In genomic region chr4:152106781-152107321, GRCh38 we compare ENCODE assay signal across 11 cellular contexts.
A peak's percentile ranks its signal among the peaks of the same experiment; 100 is the strongest.
DNase-seq lines count a peak whose midpoint lies in the region; ATAC-seq and TF ChIP-seq lines count a peak whose summit lies in the region.
"Had no signal": no experiment of that assay in that cellular context is flagged by ENCODE, and none has a peak within 500 bp of the region (broad histone marks: within the 10 kb centered on the region; RNA-seq: fewer than 3 reads in every experiment).

No MANE protein-coding gene starts in this region.

- peak overlapping the region; percentile 53 for H2AK5ac ChIP-seq in mesenchymal stem cell (ENCODE audit: low read length, severe bottlenecking)

- H3K4me3 Mint-ChIP-seq in neural progenitor cell: no peak overlapping the region

- no peak for TF ChIP-seq RAD21 in HCT116 (IDR thresholded peaks at IDR 0.05; ENCODE audit: low read depth)

- H3K4me1 Mint-ChIP-seq in neural progenitor cell: peaks cover 41% of the 10 kb centered on the region

- H3K27ac Mint-ChIP-seq in neural progenitor cell: no peak overlapping the region

- H2BK120ac ChIP-seq in mesenchymal stem cell (ENCODE audit: low read depth, low read length): peak overlapping the region; percentile 93

- no peaks in the 10 kb centered on the region for H3K36me3 ChIP-seq in HCT116 (ENCODE audit: control insufficient read depth in 1 of 2, insufficient read depth in 2 of 2, low read length in 2 of 2)
- no peaks in the 10 kb centered on the region for H3K36me3 ChIP-seq in adrenal gland (replicated peaks in 1 of 2)
- H3K36me3 ChIP-seq in mesenchymal stem cell (ENCODE audit: control insufficient read depth in 1 of 2, insufficient read depth in 2 of 2, low read depth in 1 of 2, low read length in 2 of 2): no peaks in the 10 kb centered on the region
- H3K36me3 ChIP-seq in neural progenitor cell: no peaks in the 10 kb centered on the region
- H3K36me3 ChIP-seq: neutrophil, thyroid gland had no signal

- no peaks in the 10 kb centered on the region for H3F3A ChIP-seq in neural progenitor cell (ENCODE audit: low read depth)

- no peak for ATAC-seq in HCT116
- no peak for ATAC-seq in HG02623 (IDR thresholded peaks at IDR 0.05; ENCODE audit: unreplicated experiment)
- ATAC-seq in Right ventricle myocardium superior (ENCODE audit: poor library complexity): no peak

- H3K79me2 ChIP-seq in HCT116 (ENCODE audit: insufficient read depth, low read length): no peaks in the 10 kb centered on the region
- H3K79me2 ChIP-seq in neural progenitor cell (ENCODE audit: low read depth): no peaks in the 10 kb centered on the region

- H3K27ac ChIP-seq in C4-2B: peak overlapping the region; percentile 4; the same call in 1 of the 2 replicates
- peak overlapping the region; percentile 42 for H3K27ac ChIP-seq in HCT116 (ENCODE audit: low read depth, low read length)
- peak overlapping the region in 3 of 5 donors; percentile 26 to 81 (median 26) for H3K27ac ChIP-seq in adrenal gland
- no peak overlapping the region for H3K27ac ChIP-seq in mesenchymal stem cell (ENCODE audit: low read length, poor library complexity, severe bottlenecking)
- no peak overlapping the region for H3K27ac ChIP-seq in neural progenitor cell
- H3K27ac ChIP-seq: neutrophil had no signal

- H4K8ac ChIP-seq in mesenchymal stem cell (ENCODE audit: low read length): peak overlapping the region; percentile 55

- POLR2A ChIA-PET in HCT116 (lab: Charles Lee): no interaction called here

- peak overlapping the region in 1 of 2 experiments; percentile 27 for H3K4ac ChIP-seq in mesenchymal stem cell (ENCODE audit: low read depth in 1 of 2, low read length in 2 of 2)

- no peaks in the 10 kb centered on the region for H3K79me1 ChIP-seq in mesenchymal stem cell (replicated peaks; ENCODE audit: low read length, poor library complexity, severe bottlenecking)

- peak overlapping the region; percentile 86 for H4K91ac ChIP-seq in mesenchymal stem cell (ENCODE audit: low read length)

- H3K18ac ChIP-seq in mesenchymal stem cell (ENCODE audit: low read depth in 1 of 2, low read length in 2 of 2): peak overlapping the region; percentile 87 to 95

- H2BK15ac ChIP-seq in mesenchymal stem cell (ENCODE audit: low read depth, poor library complexity, severe bottlenecking): peak overlapping the region; percentile 90

- TF ChIP-seq CTCF in C4-2B (conservative IDR thresholded peaks at IDR 0.05) (no peak), HCT116 (IDR thresholded peaks at IDR 0.05 in 2 of 3, conservative IDR thresholded peaks at IDR 0.05 in 1 of 3; ENCODE audit: borderline replicate concordance in 1 of 3, insufficient read depth in 1 of 3, low read depth in 2 of 3, low read length in 2 of 3) (no peak; a peak in 1 of 6 replicates), adrenal gland (IDR thresholded peaks at IDR 0.05) (no peak), neural progenitor cell (IDR thresholded peaks at IDR 0.05) (no peak)

- H3K9ac ChIP-seq in HCT116 (ENCODE audit: low read length) (peak overlapping the region; percentile 15; the same call in 1 of the 2 replicates), mesenchymal stem cell (ENCODE audit: low read length) (peak overlapping the region; percentile 79), neural progenitor cell (no peak overlapping the region)

- no peaks in the 10 kb centered on the region for H4K20me1 ChIP-seq in HCT116 (ENCODE audit: insufficient read depth)
- H4K20me1 ChIP-seq in neural progenitor cell (ENCODE audit: low read depth): no peaks in the 10 kb centered on the region

- CTCF ChIA-PET in HCT116 (lab: Charles Lee): no interaction called here

- RAD21 ChIA-PET in HCT116 (lab: Charles Lee; ENCODE audit: low non-redundant PET in 1 of 2, low total read pairs in 2 of 2, uncharacterized antibody in 2 of 2, unreplicated experiment in 2 of 2): no interaction called here

- H3K36me3 Mint-ChIP-seq in neural progenitor cell: no peaks in the 10 kb centered on the region
- H3K36me3 Mint-ChIP-seq: immature natural killer cell had no signal

- no peak overlapping the region for H2BK5ac ChIP-seq in mesenchymal stem cell (ENCODE audit: low read depth, low read length, poor library complexity, severe bottlenecking)

- no peaks in the 10 kb centered on the region for H3K9me3 ChIP-seq in HCT116 (ENCODE audit: control insufficient read depth in 1 of 2, insufficient read depth in 1 of 2, low read depth in 1 of 2, low read length in 2 of 2)
- H3K9me3 ChIP-seq in adrenal gland (replicated peaks in 1 of 3): no peaks in the 10 kb centered on the region
- H3K9me3 ChIP-seq in mesenchymal stem cell (ENCODE audit: control insufficient read depth, low read length): no peaks in the 10 kb centered on the region
- no peaks in the 10 kb centered on the region for H3K9me3 ChIP-seq in neural progenitor cell (ENCODE audit: low read depth)
- H3K9me3 ChIP-seq: neutrophil, thyroid gland had no signal

- no peak overlapping the region for H3K23ac ChIP-seq in mesenchymal stem cell (ENCODE audit: low read length in 2 of 2)

- H2AFZ ChIP-seq in HCT116 (ENCODE audit: low read depth, low read length, poor library complexity, severe bottlenecking) (peak overlapping the region; percentile 96), mesenchymal stem cell (ENCODE audit: low read depth, low read length) (no peak overlapping the region), neural progenitor cell (replicated peaks) (no peak overlapping the region)

- TF ChIP-seq POLR2A in HCT116 (IDR thresholded peaks at IDR 0.05; ENCODE audit: borderline replicate concordance, extremely low read depth, insufficient read depth, insufficient read length) (no peak), adrenal gland (IDR thresholded peaks at IDR 0.05) (no peak)

- intact Hi-C loops in HCT116 (cut with micrococcal nuclease) (loop anchor here (10.0 kb wide), 1 partner anchor 258 kb away; no protein-coding TSS in a partner anchor), adrenal gland (cut with DNase I) (no loop called here), Right ventricle myocardium superior (cut with DNase I) (no loop called here)

- no TSS peak for BruUV-seq in HCT116 (replicated peaks; lab: Mats Ljungman, UMichigan)

- no peaks in the 10 kb centered on the region for H3K9me2 ChIP-seq in HCT116 (ENCODE audit: insufficient read depth)

- peaks cover 16 to 39% of the 10 kb centered on the region in 2 experiments for H3K4me1 ChIP-seq in HCT116 (ENCODE audit: control insufficient read depth in 1 of 2, insufficient read depth in 2 of 2, low read length in 2 of 2)
- H3K4me1 ChIP-seq in adrenal gland (replicated peaks in 1 of 2): peaks cover 4 to 19% of the 10 kb centered on the region in 2 donors
- peaks cover 16% of the 10 kb centered on the region for H3K4me1 ChIP-seq in mesenchymal stem cell (ENCODE audit: control insufficient read depth, insufficient read depth, low read depth, low read length)
- no peaks in the 10 kb centered on the region for H3K4me1 ChIP-seq in neural progenitor cell

- peak overlapping the region; percentile 18 to 86 for H2BK12ac ChIP-seq in mesenchymal stem cell (ENCODE audit: low read length in 2 of 2)

- H3K4me3 ChIP-seq in HCT116 (replicated peaks in 1 of 2; ENCODE audit: low read depth in 1 of 2, low read length in 2 of 2): peak overlapping the region in 1 of 2 experiments; percentile 14; a peak in 2 of 4 replicates
- H3K4me3 ChIP-seq in adrenal gland: no peak overlapping the region
- no peak overlapping the region for H3K4me3 ChIP-seq in mesenchymal stem cell (ENCODE audit: insufficient read depth in 1 of 2, low read depth in 1 of 2, low read length in 2 of 2)
- H3K4me3 ChIP-seq in neural progenitor cell: no peak overlapping the region
- H3K4me3 ChIP-seq: thyroid gland had no signal

- no peaks in the 10 kb centered on the region for H3K9me3 Mint-ChIP-seq in neural progenitor cell
- H3K9me3 Mint-ChIP-seq: immature natural killer cell had no signal

- H3K14ac ChIP-seq in mesenchymal stem cell (ENCODE audit: low read length in 2 of 2): no peak overlapping the region

- DNase-seq in HCT116 (ENCODE audit: low read depth, low spot score): no peak
- DNase-seq in adrenal gland: peak; percentile 60 to 84 (median 77)
- DNase-seq in mesenchymal stem cell: no peak
- DNase-seq in NCI-H1105 (lab: John Stamatoyannopoulos, UW): no peak
- no peak for DNase-seq in neural progenitor cell (ENCODE audit: low spot score)
- DNase-seq in Right ventricle myocardium superior: no peak
- DNase-seq: immature natural killer cell had no signal

- peaks cover 13% of the 10 kb centered on the region for H3K27me3 Mint-ChIP-seq in neural progenitor cell (ENCODE audit: insufficient read depth, low read depth)

- WGBS in adrenal gland, 4 donors: 31 to 37% (median 34%) methylated on average over 5 to 6 of the region's 6 CpGs
- WGBS in mesenchymal stem cell: 87% methylated on average over 6 of the region's 6 CpGs

- H3K27me3 ChIP-seq in HCT116 (ENCODE audit: insufficient read depth, low read length) (no peaks in the 10 kb centered on the region), adrenal gland (no peaks in the 10 kb centered on the region), mesenchymal stem cell (ENCODE audit: control insufficient read depth in 1 of 2, insufficient read depth in 1 of 2, low read length in 2 of 2) (no peaks in the 10 kb centered on the region), neural progenitor cell (no peaks in the 10 kb centered on the region)
- H3K27me3 ChIP-seq: thyroid gland had no signal

- H3K4me2 ChIP-seq in HCT116 (ENCODE audit: low read length): peak overlapping the region; percentile 61
- no peak overlapping the region for H3K4me2 ChIP-seq in mesenchymal stem cell (ENCODE audit: low read length, poor library complexity, severe bottlenecking)
- no peak overlapping the region for H3K4me2 ChIP-seq in neural progenitor cell

TF ChIP-seq in HCT116, 20 proteins besides CTCF, POLR2A, EP300 and RAD21 (continues in another document):
- TF ChIP-seq SRF (IDR thresholded peaks at IDR 0.05; ENCODE audit: low read depth) (no peak), JUND (IDR thresholded peaks at IDR 0.05) (no peak), TCF7L2 (IDR thresholded peaks at IDR 0.05; ENCODE audit: borderline replicate concordance, extremely low read depth, insufficient read depth, insufficient read length) (no peak), EZH2phosphoT487 (IDR thresholded peaks at IDR 0.05; ENCODE audit: borderline replicate concordance) (no peak), ZNF274 (IDR thresholded peaks at IDR 0.05; ENCODE audit: low read depth, low read length) (no peak), FOSL1 (IDR thresholded peaks at IDR 0.05; ENCODE audit: low read depth) (no peak)

Comparison
In these comparisons a context has a peak if more than half of its experiments do, and no peak if none do; other contexts are left out.
1. H3K27ac ChIP-seq: peak in C4-2B (single experiment), HCT116 (single experiment) and adrenal gland (3 of 5); none in mesenchymal stem cell (single experiment) and neural progenitor cell (single experiment).
2. DNase-seq: peak in adrenal gland (7 of 7); none in HCT116 (single experiment), mesenchymal stem cell (single experiment), NCI-H1105 (single experiment), neural progenitor cell (single experiment) and Right ventricle myocardium superior (single experiment).